8 cellular contexts compared by ENCODE assay signal in genomic region chr19:11813801-11814706, GRCh38. TPM values are rescaled to one million over a fixed set of nuclear protein-coding genes. Genes with fewer than 3 reads are reported as not detected.
A peak's percentile ranks its signal among the peaks of the same experiment; 100 is the strongest.
DNase-seq lines count a peak whose midpoint lies in the region; ATAC-seq and TF ChIP-seq lines count a peak whose summit lies in the region.

ZNF440 (plus strand) TSS chr19:11814273; CDS start chr19:11814448, 175 bp downstream.

- no peak within 1 kb of the TSS for H2BK15ac ChIP-seq in mesenchymal stem cell (ENCODE audit: low read depth, poor library complexity, severe bottlenecking)

- H3K14ac ChIP-seq in mesenchymal stem cell (ENCODE audit: low read length in 2 of 2) = peak within 1 kb of the TSS; percentile 97 to 100

- H3K9me3 Mint-ChIP-seq in effector memory CD8-positive, alpha-beta T cell = no peaks in the 10 kb centered on the region

- H3K4me3 ChIP-seq in mesenchymal stem cell (ENCODE audit: insufficient read depth in 1 of 2, low read depth in 1 of 2, low read length in 2 of 2) = peak within 1 kb of the TSS; percentile 97 to 99

- peak within 1 kb of the TSS; percentile 93 for H2AFZ ChIP-seq in mesenchymal stem cell (ENCODE audit: low read depth, low read length)

- no peaks in the 10 kb centered on the region for H3K27me3 Mint-ChIP-seq in effector memory CD8-positive, alpha-beta T cell

- H3K27ac ChIP-seq in C4-2B = peak within 1 kb of the TSS; percentile 91
- peak within 1 kb of the TSS; percentile 96 for H3K27ac ChIP-seq in mesenchymal stem cell (ENCODE audit: low read length, poor library complexity, severe bottlenecking)

- H3K27ac Mint-ChIP-seq in effector memory CD8-positive, alpha-beta T cell = peak within 1 kb of the TSS; percentile 87 to 89

- TF ChIP-seq CTCF in C4-2B (conservative IDR thresholded peaks at IDR 0.05) = no peak

- peak within 1 kb of the TSS; percentile 61 for H2BK120ac ChIP-seq in mesenchymal stem cell (ENCODE audit: low read depth, low read length)

- peak within 1 kb of the TSS; percentile 96 to 100 for H3K23ac ChIP-seq in mesenchymal stem cell (ENCODE audit: low read length in 2 of 2)

- peak within 1 kb of the TSS; percentile 96 for H3K9ac ChIP-seq in mesenchymal stem cell (ENCODE audit: low read length)

- no peak within 1 kb of the TSS for H2BK5ac ChIP-seq in mesenchymal stem cell (ENCODE audit: low read depth, low read length, poor library complexity, severe bottlenecking)

- H3K9me3 ChIP-seq in mesenchymal stem cell (ENCODE audit: control insufficient read depth, low read length) = peaks cover 12% of the 10 kb centered on the region

- H3K4me1 ChIP-seq in mesenchymal stem cell (ENCODE audit: control insufficient read depth, insufficient read depth, low read depth, low read length) = peaks cover 6% of the 10 kb centered on the region

- peak within 1 kb of the TSS; percentile 97 to 99 for H3K4ac ChIP-seq in mesenchymal stem cell (ENCODE audit: low read depth in 1 of 2, low read length in 2 of 2)

- peaks cover 17% of the 10 kb centered on the region for H3K79me1 ChIP-seq in mesenchymal stem cell (replicated peaks; ENCODE audit: low read length, poor library complexity, severe bottlenecking)

- peak within 1 kb of the TSS; percentile 80 for H4K91ac ChIP-seq in mesenchymal stem cell (ENCODE audit: low read length)

- H3K4me3 Mint-ChIP-seq in effector memory CD8-positive, alpha-beta T cell = peak within 1 kb of the TSS; percentile 86 to 92

- WGBS in mesenchymal stem cell = under 1% methylated on average over 58 of the region's 60 CpGs

- H4K8ac ChIP-seq in mesenchymal stem cell (ENCODE audit: low read length) = peak within 1 kb of the TSS; percentile 96

- peaks cover 3% of the 10 kb centered on the region for H3K36me3 Mint-ChIP-seq in effector memory CD8-positive, alpha-beta T cell (ENCODE audit: insufficient read depth)

- H3K4me2 ChIP-seq in mesenchymal stem cell (ENCODE audit: low read length, poor library complexity, severe bottlenecking) = peak within 1 kb of the TSS; percentile 85

- H3K18ac ChIP-seq in mesenchymal stem cell (ENCODE audit: low read depth in 1 of 2, low read length in 2 of 2) = peak within 1 kb of the TSS; percentile 97 to 98

- no peak within 1 kb of the TSS for H2AK5ac ChIP-seq in mesenchymal stem cell (ENCODE audit: low read length, severe bottlenecking)

- no peaks in the 10 kb centered on the region for H3K27me3 ChIP-seq in mesenchymal stem cell (ENCODE audit: control insufficient read depth in 1 of 2, insufficient read depth in 1 of 2, low read length in 2 of 2)

- H3K36me3 ChIP-seq in mesenchymal stem cell (ENCODE audit: control insufficient read depth in 1 of 2, insufficient read depth in 2 of 2, low read depth in 1 of 2, low read length in 2 of 2) = peaks cover under 1 to 7% of the 10 kb centered on the region in 2 experiments

- H2BK12ac ChIP-seq in mesenchymal stem cell (ENCODE audit: low read length in 2 of 2) = peak within 1 kb of the TSS in 1 of 2 experiments; percentile 78

- peaks cover 11 to 24% of the 10 kb centered on the region in 2 donors for H3K4me1 Mint-ChIP-seq in effector memory CD8-positive, alpha-beta T cell (ENCODE audit: low read depth in 2 of 2)

- peak; percentile 98 for ATAC-seq in GM19328 (IDR thresholded peaks at IDR 0.05; ENCODE audit: unreplicated experiment)
- ATAC-seq in HG03469 (IDR thresholded peaks at IDR 0.05; ENCODE audit: unreplicated experiment) = peak; percentile 84
- ATAC-seq in effector memory CD8-positive, alpha-beta T cell (replicated peaks) = peak; percentile 99

- DNase-seq in NCI-H82 treated with DMSO at 0.1 percent for 48 hours (lab: John Stamatoyannopoulos, UW; ENCODE audit: unreplicated experiment) (peak; percentile 54), mesenchymal stem cell (peak; percentile 95)
- DNase-seq in activated CD8-positive, alpha-beta memory T cell treated with anti-CD3 and anti-CD28 coated beads for 24 hours = peak; percentile 95
- peak; percentile 62 to 78 (median 65) for DNase-seq in effector memory CD8-positive, alpha-beta T cell
- DNase-seq in stimulated activated CD8-positive, alpha-beta memory T cell treated with anti-CD3 and anti-CD28 coated beads, Interleukin-12 subunit alpha, Interleukin-12 subunit beta, amount 100 ng/mL, for 24 hours (ENCODE audit: extremely low read depth) = peak; percentile 75

RNA-seq across cellular contexts. Expression of gene ZNF440, which starts in this region (rescaled TPM):
- polyA plus RNA-seq in mesenchymal stem cell (2013, experiment 1 of 2) = 3.0 TPM
- polyA plus RNA-seq in mesenchymal stem cell (2013, experiment 2 of 2) = 2.5 TPM

Comparison
In these comparisons a context has a peak if more than half of its experiments do, and no peak if none do; other contexts are left out.
1. Peak in every context shown above with its lines: DNase-seq, ATAC-seq, H3K4me3 ChIP-seq and H3K27ac ChIP-seq.